In genomic region chr1:40929145-40929544, GRCh38 we compare ENCODE assay signal across 14 cellular contexts.
"Had no signal": no experiment of that assay in that cellular context is flagged by ENCODE, and none has a peak within 500 bp of the region (broad histone marks: within the 10 kb centered on the region; RNA-seq: fewer than 3 reads in every experiment).

No MANE protein-coding gene starts in this region.

- H3K27ac ChIP-seq: epithelial cell of prostate, heart right ventricle, thoracic aorta, upper lobe of right lung, WERI-Rb-1 had no signal

- H3K4me1 ChIP-seq: upper lobe of right lung had no signal

- DNase-seq: activated CD4-positive, alpha-beta T cell treated with anti-CD3 and anti-CD28 coated beads for 1 hour; activated CD4-positive, alpha-beta T cell treated with anti-CD3 and anti-CD28 coated beads, Interleukin-2, amount 50 U/mL, for 4 hours; activated gamma-delta T cell treated with Interleukin-2 at 50 U/mL for 16 hours; amniotic stem cell; heart right ventricle; left ventricle myocardium superior; mucosa of descending colon; naive B cell; right cardiac atrium; stimulated activated CD4-positive, alpha-beta T cell treated with anti-CD3 and anti-CD28 coated beads, Interleukin-4, amount 100 ng/mL, for 4 hours; upper lobe of right lung; WERI-Rb-1 had no signal

- H3K4me3 ChIP-seq: heart right ventricle, mucosa of descending colon, thoracic aorta, upper lobe of right lung had no signal

- H3K27me3 ChIP-seq: heart right ventricle, upper lobe of right lung had no signal

- H3K9me3 ChIP-seq: heart right ventricle, mucosa of descending colon, thoracic aorta, upper lobe of right lung had no signal

- H3K36me3 ChIP-seq: heart right ventricle, thoracic aorta, upper lobe of right lung, WERI-Rb-1 had no signal
